ENCODE assay signal across 25 cellular contexts in genomic region chr22:31377609-31378008, GRCh38. TPM values are rescaled to one million over a fixed set of nuclear protein-coding genes. Genes with fewer than 3 reads are reported as not detected.
DNase-seq lines count a peak whose midpoint lies in the region; ATAC-seq and TF ChIP-seq lines count a peak whose summit lies in the region.
"Had no signal": no experiment of that assay in that cellular context is flagged by ENCODE, and none has a peak within 500 bp of the region (broad histone marks: within the 10 kb centered on the region; RNA-seq: fewer than 3 reads in every experiment).

No MANE protein-coding gene starts in this region.

- H3K9me3 ChIP-seq in right atrium auricular region (no peaks in the 10 kb centered on the region), MG63 (no peaks in the 10 kb centered on the region)
- H3K9me3 ChIP-seq: BLaER1 treated with 17β-estradiol and CSF1 and Interleukin-3, amounts not matched to agents 10 nM and 100 nM had no signal

- H3K4me3 Mint-ChIP-seq in nephron: peak overlapping the region in 1 of 3 experiments; percentile 5
- H3K4me3 Mint-ChIP-seq: CD8-positive, alpha-beta T cell; H9; HFFc6 had no signal

- H3K27me3 ChIP-seq in right atrium auricular region (no peaks in the 10 kb centered on the region), dorsolateral prefrontal cortex (no peaks in the 10 kb centered on the region), MG63 (no peaks in the 10 kb centered on the region)
- H3K27me3 ChIP-seq: BLaER1 treated with 17β-estradiol and CSF1 and Interleukin-3, amounts not matched to agents 10 nM and 100 nM had no signal

- no peaks in the 10 kb centered on the region for H3K4me1 ChIP-seq in right atrium auricular region

- H3K27ac ChIP-seq in right atrium auricular region (no peak overlapping the region), dorsolateral prefrontal cortex (no peak overlapping the region)
- H3K27ac ChIP-seq: BLaER1 treated with 17β-estradiol and CSF1 and Interleukin-3, amounts not matched to agents 10 nM and 100 nM; HL-60; PC-9 had no signal

- H3K27ac Mint-ChIP-seq in nephron: peak overlapping the region; percentile 76 to 88 (median 80)
- H3K27ac Mint-ChIP-seq: CD8-positive, alpha-beta T cell; HFFc6 had no signal

- H3K36me3 ChIP-seq in right atrium auricular region: no peaks in the 10 kb centered on the region
- H3K36me3 ChIP-seq in MG63: no peaks in the 10 kb centered on the region
- H3K36me3 ChIP-seq: BLaER1 treated with 17β-estradiol and CSF1 and Interleukin-3, amounts not matched to agents 10 nM and 100 nM had no signal

- ATAC-seq in Right ventricle myocardium superior (ENCODE audit: poor library complexity) (peak; percentile 85), left cardiac atrium (peak; percentile 58 to 90)
- ATAC-seq: CD8-positive, alpha-beta T cell; HepG2 had no signal

- intact Hi-C loops in Right ventricle myocardium superior (cut with DNase I): no loop called here
- intact Hi-C loops in left cardiac atrium (cut with DNase I): no loop called here
- intact Hi-C loops in dorsolateral prefrontal cortex (cut with DNase I): no loop called here

- H3K4me3 ChIP-seq in right atrium auricular region (no peak overlapping the region), dorsolateral prefrontal cortex (no peak overlapping the region), MG63 (no peak overlapping the region)
- H3K4me3 ChIP-seq: BLaER1 treated with 17β-estradiol and CSF1 and Interleukin-3, amounts not matched to agents 10 nM and 100 nM; PC-9 had no signal

- H3K36me3 Mint-ChIP-seq in nephron (ENCODE audit: low read depth): no peaks in the 10 kb centered on the region
- H3K36me3 Mint-ChIP-seq: CD8-positive, alpha-beta T cell had no signal

- H3K4me1 Mint-ChIP-seq in nephron: peaks cover 10% of the 10 kb centered on the region

- TF ChIP-seq CTCF in right atrium auricular region (IDR thresholded peaks at IDR 0.05) (no peak), nephron (IDR thresholded peaks at IDR 0.05; ENCODE audit: unreplicated experiment in 3 of 3) (no peak), dorsolateral prefrontal cortex (IDR thresholded peaks at IDR 0.05 in 54 of 56, conservative IDR thresholded peaks at IDR 0.05 in 2 of 56; ENCODE audit: low read depth in 1 of 56, partially characterized antibody in 56 of 56) (no peak)

- no peaks in the 10 kb centered on the region for H3K9me3 Mint-ChIP-seq in nephron
- H3K9me3 Mint-ChIP-seq: CD8-positive, alpha-beta T cell; H9; HFFc6 had no signal

- no peak for DNase-seq in Right ventricle myocardium superior
- no peak for DNase-seq in right atrium auricular region (ENCODE audit: low spot score)
- no peak for DNase-seq in left cardiac atrium
- no peak for DNase-seq in NCI-H146 treated with DMSO at 0.1 percent for 48 hours (lab: John Stamatoyannopoulos, UW; ENCODE audit: unreplicated experiment)
- no peak for DNase-seq in dorsolateral prefrontal cortex
- no peak for DNase-seq in MG63
- DNase-seq: 8988T; CD8-positive, alpha-beta T cell; DND-41; H9; HFFc6; KBM-7; NCI-H1092 treated with DMSO at 0.1 percent for 48 hours; NCI-H1436 treated with DMSO at 0.1 percent for 48 hours; NCI-H2029; NCI-H226; NCI-H510A treated with DMSO at 0.1 percent for 48 hours; NCI-H748 treated with DMSO at 0.1 percent for 48 hours; PC-9; RPMI8226; SIG-M5 had no signal

- H3K27me3 Mint-ChIP-seq in nephron (ENCODE audit: low read depth): peaks cover 4% of the 10 kb centered on the region

RNA-seq across cellular contexts. Expression of gene DRG1, which starts 21.8 kb away (rescaled TPM):
- total RNA-seq in Right ventricle myocardium superior: 60.6 TPM
- 10 to 100 TPM; 63.6 to 95.7 TPM for total RNA-seq in right atrium auricular region
- total RNA-seq in left cardiac atrium: 10 to 100 TPM; 52.1 to 61.4 TPM
- total RNA-seq in dorsolateral prefrontal cortex: 10 to 100 TPM; 27.5 to 88.4 (median 56.9) TPM
- 51.7 and 83.5 TPM in 2 replicates for total RNA-seq in MG63 (2014; rRNA removed; shearing (Covaris generic); ENCODE audit: low replicate concordance)

RNA-seq across cellular contexts. Expression of gene PATZ1, which starts 31.5 kb away (rescaled TPM):
- total RNA-seq in Right ventricle myocardium superior: 9.9 TPM
- 10 to 100 TPM in 1 of 2 donors, 1 to 10 TPM in 1; 9.2 to 15.5 TPM for total RNA-seq in right atrium auricular region
- 10 to 100 TPM; 11.5 to 12.3 TPM for total RNA-seq in left cardiac atrium
- total RNA-seq in dorsolateral prefrontal cortex: 10 to 100 TPM; 15.7 to 39.3 (median 23.2) TPM
- total RNA-seq in MG63 (2014; rRNA removed; shearing (Covaris generic); ENCODE audit: low replicate concordance): 9.0 and 14.6 TPM in 2 replicates
